In the genomic region with DNA sequence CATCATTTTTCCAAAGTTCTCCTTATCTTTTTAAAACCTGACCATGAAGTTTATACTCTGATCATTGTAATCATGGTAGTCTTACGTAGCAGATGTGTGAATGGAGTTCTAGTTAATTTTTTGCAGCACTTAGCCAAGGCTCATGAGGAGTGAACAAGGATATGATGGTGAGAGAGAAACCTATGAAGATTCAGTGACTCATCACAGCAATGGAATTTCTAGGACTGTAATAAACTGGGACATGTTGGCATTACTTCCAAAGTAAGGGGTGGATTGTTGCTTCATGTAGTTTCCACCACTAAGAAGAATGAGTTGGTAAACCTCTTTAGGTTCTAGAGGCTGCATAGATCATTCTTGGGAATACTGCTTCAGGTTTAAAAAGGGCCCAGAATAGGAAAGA, we compare ENCODE assay signal across 1 cellular context.
A peak's percentile ranks its signal among the peaks of the same experiment; 100 is the strongest.
TF ChIP-seq lines count a peak whose summit lies in the region.

No MANE protein-coding gene starts in this region.

TF ChIP-seq in A549, 52 proteins besides CTCF, POLR2A, EP300 and RAD21 (continued from another document):
- no peak for TF ChIP-seq FOSL2 (IDR thresholded peaks at IDR 0.05)
- TF ChIP-seq FOSL2 (CRISPR knock-in tag; IDR thresholded peaks at IDR 0.05): peak; percentile 28; the same call in 1 of the 2 replicates
- TF ChIP-seq, protein P1, sequence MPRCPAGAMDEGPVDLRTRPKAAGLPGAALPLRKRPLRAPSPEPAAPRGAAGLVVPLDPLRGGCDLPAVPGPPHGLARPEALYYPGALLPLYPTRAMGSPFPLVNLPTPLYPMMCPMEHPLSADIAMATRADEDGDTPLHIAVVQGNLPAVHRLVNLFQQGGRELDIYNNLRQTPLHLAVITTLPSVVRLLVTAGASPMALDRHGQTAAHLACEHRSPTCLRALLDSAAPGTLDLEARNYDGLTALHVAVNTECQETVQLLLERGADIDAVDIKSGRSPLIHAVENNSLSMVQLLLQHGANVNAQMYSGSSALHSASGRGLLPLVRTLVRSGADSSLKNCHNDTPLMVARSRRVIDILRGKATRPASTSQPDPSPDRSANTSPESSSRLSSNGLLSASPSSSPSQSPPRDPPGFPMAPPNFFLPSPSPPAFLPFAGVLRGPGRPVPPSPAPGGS (IDR thresholded peaks at IDR 0.05): no peak
- TF ChIP-seq POLR2AphosphoS2 (conservative IDR thresholded peaks at IDR 0.05; ENCODE audit: low read length): no peak
- TF ChIP-seq, protein P2, sequence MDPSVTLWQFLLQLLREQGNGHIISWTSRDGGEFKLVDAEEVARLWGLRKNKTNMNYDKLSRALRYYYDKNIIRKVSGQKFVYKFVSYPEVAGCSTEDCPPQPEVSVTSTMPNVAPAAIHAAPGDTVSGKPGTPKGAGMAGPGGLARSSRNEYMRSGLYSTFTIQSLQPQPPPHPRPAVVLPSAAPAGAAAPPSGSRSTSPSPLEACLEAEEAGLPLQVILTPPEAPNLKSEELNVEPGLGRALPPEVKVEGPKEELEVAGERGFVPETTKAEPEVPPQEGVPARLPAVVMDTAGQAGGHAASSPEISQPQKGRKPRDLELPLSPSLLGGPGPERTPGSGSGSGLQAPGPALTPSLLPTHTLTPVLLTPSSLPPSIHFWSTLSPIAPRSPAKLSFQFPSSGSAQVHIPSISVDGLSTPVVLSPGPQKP (IDR thresholded peaks at IDR 0.05; ENCODE audit: low read depth, low read length): no peak
- no peak for TF ChIP-seq ZFP36 (IDR thresholded peaks at IDR 0.05; ENCODE audit: borderline replicate concordance, partially characterized antibody)
